Comparison of ENCODE assay signal across 33 cellular contexts in the genomic region with DNA sequence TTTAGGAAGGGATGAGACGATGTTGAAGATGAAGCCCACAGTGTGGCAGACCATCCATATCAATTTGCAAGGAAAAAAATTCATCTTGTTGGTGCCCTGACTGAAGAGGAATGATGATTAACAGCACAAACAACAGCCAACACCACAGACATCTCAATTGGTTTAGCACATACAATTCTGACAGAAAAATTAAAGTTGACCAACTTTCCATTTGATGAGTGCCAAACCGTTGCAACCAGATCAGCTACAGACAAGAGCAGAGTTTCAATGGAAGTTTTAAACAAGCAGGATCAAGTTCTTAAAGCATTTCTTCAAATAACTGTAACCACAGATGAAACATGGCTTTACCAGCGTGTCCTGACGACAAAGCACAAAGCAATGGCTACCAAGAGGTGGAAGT.
"Had no signal": no experiment of that assay in that cellular context is flagged by ENCODE, and none has a peak within 500 bp of the region (broad histone marks: within the 10 kb centered on the region; RNA-seq: fewer than 3 reads in every experiment).

No MANE protein-coding gene starts in this region.

- H3K36me3 Mint-ChIP-seq: activated naive CD4-positive, alpha-beta T cell treated with anti-CD3 and anti-CD28 coated beads, Interleukin-2, amount 10 ng/mL, durations not matched to agents 7 days and 5 days; activated naive CD4-positive, alpha-beta T cell treated with anti-CD3 and anti-CD28 coated beads, Interleukin-2, amount 50 U/mL, for 72 hours; WTC11 had no signal

- H3K79me2 ChIP-seq: hepatocyte had no signal

- H3K27ac Mint-ChIP-seq: activated CD4-positive, alpha-beta memory T cell treated with anti-CD3 and anti-CD28 coated beads, Interleukin-2, amount 10 ng/mL, durations not matched to agents 7 days and 5 days; activated CD4-positive, alpha-beta T cell treated with anti-CD3 and anti-CD28 coated beads, Interleukin-2, amount 10 ng/mL, durations not matched to agents 7 days and 5 days; activated naive CD4-positive, alpha-beta T cell treated with anti-CD3 and anti-CD28 coated beads, Interleukin-2, amount 10 ng/mL, durations not matched to agents 7 days and 5 days; activated naive CD8-positive, alpha-beta T cell treated with anti-CD3 and anti-CD28 coated beads, Interleukin-2, amount 10 ng/mL, durations not matched to agents 7 days and 5 days; activated T-cell treated with anti-CD3 and anti-CD28 coated beads, Interleukin-2, amount 50 U/mL, for 24 hours; activated T-cell treated with anti-CD3 and anti-CD28 coated beads, Interleukin-2, amount 50 U/mL, for 72 hours; effector memory CD8-positive, alpha-beta T cell; T-helper 17 cell; WTC11 had no signal

- DNase-seq: activated CD4-positive, alpha-beta memory T cell treated with anti-CD3 and anti-CD28 coated beads, Interleukin-2, amount 10 ng/mL, durations not matched to agents 7 days and 5 days; activated CD4-positive, alpha-beta T cell treated with anti-CD3 and anti-CD28 coated beads for 1 hour; activated CD4-positive, alpha-beta T cell treated with anti-CD3 and anti-CD28 coated beads for 4 hours; activated CD4-positive, alpha-beta T cell treated with anti-CD3 and anti-CD28 coated beads, Interleukin-2, amount 10 ng/mL, durations not matched to agents 7 days and 5 days; activated CD4-positive, alpha-beta T cell treated with anti-CD3 and anti-CD28 coated beads, Interleukin-2, amount 50 U/mL, for 4 hours; activated CD8-positive, alpha-beta memory T cell treated with anti-CD3 and anti-CD28 coated beads, Interleukin-2, amount 50 U/mL, for 48 hours; activated gamma-delta T cell; activated naive CD4-positive, alpha-beta T cell; activated naive CD4-positive, alpha-beta T cell treated with anti-CD3 and anti-CD28 coated beads, Interleukin-2, amount 10 ng/mL, durations not matched to agents 7 days and 5 days; activated naive CD8-positive, alpha-beta T cell treated with anti-CD3 and anti-CD28 coated beads, Interleukin-2, amount 10 ng/mL, durations not matched to agents 7 days and 5 days; activated T-cell treated with anti-CD3 and anti-CD28 coated beads for 4 hours; activated T-cell treated with anti-CD3 and anti-CD28 coated beads, Interleukin-2, amount 50 U/mL, for 24 hours; activated T-cell treated with anti-CD3 and anti-CD28 coated beads, Interleukin-2, amount 50 U/mL, for 72 hours; brain microvascular endothelial cell; caudate nucleus; cortex of kidney; dermis blood vessel endothelial cell; effector CD4-positive, alpha-beta T cell; effector memory CD8-positive, alpha-beta T cell; erythroblast; esophagus squamous epithelium; foreskin keratinocyte; gastrocnemius medialis; glutamatergic neuron; heart left ventricle; T-helper 1 cell; T-helper 17 cell had no signal

- H3K36me3 ChIP-seq: brain microvascular endothelial cell, esophagus squamous epithelium, gastrocnemius medialis had no signal

- H3K4me2 ChIP-seq: hepatocyte had no signal

- H3K27me3 ChIP-seq: ascending aorta, brain microvascular endothelial cell, esophagus squamous epithelium, foreskin keratinocyte, gastrocnemius medialis, heart left ventricle, hepatocyte had no signal

- ATAC-seq: activated naive CD4-positive, alpha-beta T cell treated with anti-CD3 and anti-CD28 coated beads, Interleukin-2, amount 50 U/mL, for 72 hours; activated T-cell treated with anti-CD3 and anti-CD28 coated beads, Interleukin-2, amount 50 U/mL, for 72 hours; effector memory CD8-positive, alpha-beta T cell; foreskin keratinocyte; gastrocnemius medialis; heart left ventricle; T-helper 17 cell; WTC11 had no signal

- H3K4me3 Mint-ChIP-seq: activated CD4-positive, alpha-beta memory T cell treated with anti-CD3 and anti-CD28 coated beads, Interleukin-2, amount 10 ng/mL, durations not matched to agents 7 days and 5 days; activated CD4-positive, alpha-beta T cell treated with anti-CD3 and anti-CD28 coated beads, Interleukin-2, amount 10 ng/mL, durations not matched to agents 7 days and 5 days; activated naive CD4-positive, alpha-beta T cell treated with anti-CD3 and anti-CD28 coated beads, Interleukin-2, amount 10 ng/mL, durations not matched to agents 7 days and 5 days; activated naive CD8-positive, alpha-beta T cell treated with anti-CD3 and anti-CD28 coated beads, Interleukin-2, amount 10 ng/mL, durations not matched to agents 7 days and 5 days; activated T-cell treated with anti-CD3 and anti-CD28 coated beads, Interleukin-2, amount 50 U/mL, for 24 hours; activated T-cell treated with anti-CD3 and anti-CD28 coated beads, Interleukin-2, amount 50 U/mL, for 72 hours; effector memory CD8-positive, alpha-beta T cell; T-helper 17 cell; WTC11 had no signal

- H2AFZ ChIP-seq: hepatocyte had no signal

- H3K4me3 ChIP-seq: ascending aorta, esophagus squamous epithelium, gastrocnemius medialis, heart left ventricle, hepatocyte had no signal

- H3K4me1 ChIP-seq: ascending aorta, esophagus squamous epithelium, foreskin keratinocyte, gastrocnemius medialis had no signal

- FAIRE-seq: colon had no signal

- H3K4me1 Mint-ChIP-seq: activated CD4-positive, alpha-beta memory T cell treated with anti-CD3 and anti-CD28 coated beads, Interleukin-2, amount 10 ng/mL, durations not matched to agents 7 days and 5 days; activated CD4-positive, alpha-beta T cell treated with anti-CD3 and anti-CD28 coated beads, Interleukin-2, amount 10 ng/mL, durations not matched to agents 7 days and 5 days; activated naive CD4-positive, alpha-beta T cell treated with anti-CD3 and anti-CD28 coated beads, Interleukin-2, amount 10 ng/mL, durations not matched to agents 7 days and 5 days; activated naive CD8-positive, alpha-beta T cell treated with anti-CD3 and anti-CD28 coated beads, Interleukin-2, amount 10 ng/mL, durations not matched to agents 7 days and 5 days; T-helper 17 cell; WTC11 had no signal

- H3K27ac ChIP-seq: ascending aorta, brain microvascular endothelial cell, esophagus squamous epithelium, foreskin keratinocyte, gastrocnemius medialis, heart left ventricle, hepatocyte, VCaP had no signal

- H3K9me3 ChIP-seq: ascending aorta, esophagus squamous epithelium, gastrocnemius medialis, heart left ventricle had no signal

- H3K9me3 Mint-ChIP-seq: activated CD4-positive, alpha-beta memory T cell treated with anti-CD3 and anti-CD28 coated beads, Interleukin-2, amount 10 ng/mL, durations not matched to agents 7 days and 5 days; activated CD4-positive, alpha-beta T cell treated with anti-CD3 and anti-CD28 coated beads, Interleukin-2, amount 10 ng/mL, durations not matched to agents 7 days and 5 days; activated naive CD4-positive, alpha-beta T cell treated with anti-CD3 and anti-CD28 coated beads, Interleukin-2, amount 10 ng/mL, durations not matched to agents 7 days and 5 days; activated naive CD4-positive, alpha-beta T cell treated with anti-CD3 and anti-CD28 coated beads, Interleukin-2, amount 50 U/mL, for 72 hours; activated naive CD8-positive, alpha-beta T cell treated with anti-CD3 and anti-CD28 coated beads, Interleukin-2, amount 10 ng/mL, durations not matched to agents 7 days and 5 days; activated T-cell treated with anti-CD3 and anti-CD28 coated beads, Interleukin-2, amount 50 U/mL, for 24 hours; activated T-cell treated with anti-CD3 and anti-CD28 coated beads, Interleukin-2, amount 50 U/mL, for 72 hours; effector memory CD8-positive, alpha-beta T cell; WTC11 had no signal

- H3K27me3 Mint-ChIP-seq: activated CD4-positive, alpha-beta memory T cell treated with anti-CD3 and anti-CD28 coated beads, Interleukin-2, amount 10 ng/mL, durations not matched to agents 7 days and 5 days; activated CD4-positive, alpha-beta T cell treated with anti-CD3 and anti-CD28 coated beads, Interleukin-2, amount 10 ng/mL, durations not matched to agents 7 days and 5 days; activated naive CD4-positive, alpha-beta T cell treated with anti-CD3 and anti-CD28 coated beads, Interleukin-2, amount 10 ng/mL, durations not matched to agents 7 days and 5 days; activated naive CD8-positive, alpha-beta T cell treated with anti-CD3 and anti-CD28 coated beads, Interleukin-2, amount 10 ng/mL, durations not matched to agents 7 days and 5 days; activated T-cell treated with anti-CD3 and anti-CD28 coated beads, Interleukin-2, amount 50 U/mL, for 24 hours; effector memory CD8-positive, alpha-beta T cell; T-helper 17 cell had no signal
